ENCODE assay signal across 1 cellular context in genomic region chr17:58184308-58184985, GRCh38.
TF ChIP-seq lines count a peak whose summit lies in the region.

No MANE protein-coding gene starts in this region.

TF ChIP-seq in K562, 482 proteins besides CTCF, POLR2A, EP300 and RAD21 (continued from another document and continues in another):
- TF ChIP-seq ARID4B (CRISPR knock-in tag; IDR thresholded peaks at IDR 0.05): no peak
- no peak for TF ChIP-seq PTBP1 (IDR thresholded peaks at IDR 0.05; ENCODE audit: low read depth, low read length)
- TF ChIP-seq REST (CRISPR knock-in tag; IDR thresholded peaks at IDR 0.05; ENCODE audit: low read depth): peak; percentile 12; the same call in 1 of the 2 replicates
- TF ChIP-seq ZFP36 (IDR thresholded peaks at IDR 0.05; ENCODE audit: low read depth, low read length, partially characterized antibody): no peak
- TF ChIP-seq ARID2 (IDR thresholded peaks at IDR 0.05): no peak
- TF ChIP-seq PREB (CRISPR knock-in tag; IDR thresholded peaks at IDR 0.05): no peak
- TF ChIP-seq ZNF551 (CRISPR knock-in tag; IDR thresholded peaks at IDR 0.05): no peak
- peak; percentile 58; the same call in 1 of the 2 replicates for TF ChIP-seq MAX (CRISPR knock-in tag; IDR thresholded peaks at IDR 0.05)
- TF ChIP-seq ZNF445 (CRISPR knock-in tag; IDR thresholded peaks at IDR 0.05; ENCODE audit: low read depth): no peak
- no peak for TF ChIP-seq NELFE (IDR thresholded peaks at IDR 0.05; ENCODE audit: insufficient read depth, insufficient read length)
- no peak for TF ChIP-seq ZBTB17 (CRISPR knock-in tag; IDR thresholded peaks at IDR 0.05)
- no peak for TF ChIP-seq TAL1 (IDR thresholded peaks at IDR 0.05)
- no peak for TF ChIP-seq KDM4B (IDR thresholded peaks at IDR 0.05; ENCODE audit: borderline replicate concordance in 2 of 2, low read depth in 1 of 2)
- TF ChIP-seq ZBED1 (IDR thresholded peaks at IDR 0.05): no peak
- TF ChIP-seq U2AF1 (optimal IDR thresholded peaks at IDR 0.05; ENCODE audit: low read depth, low read length): no peak
- no peak for TF ChIP-seq TCF15 (CRISPR knock-in tag; IDR thresholded peaks at IDR 0.05)
- no peak for TF ChIP-seq MEIS2 (IDR thresholded peaks at IDR 0.05; ENCODE audit: partially characterized antibody)
- peak; percentile 31; the same call in 1 of the 2 replicates for TF ChIP-seq ZFX (CRISPR knock-in tag; IDR thresholded peaks at IDR 0.05)
- TF ChIP-seq HMBOX1 (IDR thresholded peaks at IDR 0.05): no peak; the same call in 1 of the 2 replicates
- no peak for TF ChIP-seq NR3C1 (CRISPR knock-in tag; IDR thresholded peaks at IDR 0.05)
- TF ChIP-seq FOXO4 (CRISPR knock-in tag; IDR thresholded peaks at IDR 0.05): no peak
- peak; percentile 86 for TF ChIP-seq L3MBTL2 (IDR thresholded peaks at IDR 0.05)
- TF ChIP-seq ZNF561 (CRISPR knock-in tag; conservative IDR thresholded peaks at IDR 0.05): no peak
- TF ChIP-seq ZNF280B (CRISPR knock-in tag; IDR thresholded peaks at IDR 0.05): no peak
- no peak for TF ChIP-seq CCAR2 (IDR thresholded peaks at IDR 0.05; ENCODE audit: low read depth, low read length)
- TF ChIP-seq MYNN (IDR thresholded peaks at IDR 0.05): no peak
- TF ChIP-seq MYNN (CRISPR knock-in tag; IDR thresholded peaks at IDR 0.05): no peak
- TF ChIP-seq SMARCA5 (IDR thresholded peaks at IDR 0.05): no peak
- TF ChIP-seq DNMT1 (IDR thresholded peaks at IDR 0.05): no peak
- TF ChIP-seq XRCC5 (IDR thresholded peaks at IDR 0.05; ENCODE audit: low read depth, low read length): no peak
- TF ChIP-seq CBFA2T2 (conservative IDR thresholded peaks at IDR 0.05): no peak
- no peak for TF ChIP-seq DIDO1 (tag; IDR thresholded peaks at IDR 0.05; ENCODE audit: low read depth)
- TF ChIP-seq DACH1 (IDR thresholded peaks at IDR 0.05; ENCODE audit: partially characterized antibody): no peak
- TF ChIP-seq PPARD (CRISPR knock-in tag; IDR thresholded peaks at IDR 0.05): no peak
- no peak for TF ChIP-seq RFX5 (IDR thresholded peaks at IDR 0.05; ENCODE audit: low read depth, low read length)
- TF ChIP-seq ZNF518B (CRISPR knock-in tag; IDR thresholded peaks at IDR 0.05): no peak
- TF ChIP-seq ZBTB1 (CRISPR knock-in tag; IDR thresholded peaks at IDR 0.05; ENCODE audit: borderline replicate concordance, low read depth): no peak
- TF ChIP-seq GTF2A2 (tag; IDR thresholded peaks at IDR 0.05): no peak
- TF ChIP-seq AFF4 (CRISPR knock-in tag; IDR thresholded peaks at IDR 0.05): no peak
- TF ChIP-seq KDM2B (CRISPR knock-in tag; IDR thresholded peaks at IDR 0.05): no peak
- no peak for TF ChIP-seq CSDE1 (IDR thresholded peaks at IDR 0.05)
- TF ChIP-seq KDM5B (IDR thresholded peaks at IDR 0.05; ENCODE audit: insufficient replicate concordance, low read depth, low read length): no peak
- no peak for TF ChIP-seq ZNF589 (CRISPR knock-in tag; IDR thresholded peaks at IDR 0.05; ENCODE audit: low read depth)
